In genomic region chr11:75795276-75796090, GRCh38 we compare ENCODE assay signal across 30 cellular contexts. TPM values are rescaled to one million over a fixed set of nuclear protein-coding genes. Genes with fewer than 3 reads are reported as not detected.
DNase-seq lines count a peak whose midpoint lies in the region; ATAC-seq, FAIRE-seq and TF ChIP-seq lines count a peak whose summit lies in the region.
"Had no signal": no experiment of that assay in that cellular context is flagged by ENCODE, and none has a peak within 500 bp of the region (broad histone marks: within the 10 kb centered on the region; RNA-seq: fewer than 3 reads in every experiment).

No MANE protein-coding gene starts in this region.

- intact Hi-C loops in Right ventricle myocardium superior (cut with DNase I): no loop called here
- intact Hi-C loops in right cardiac atrium (cut with DNase I): no loop called here
- intact Hi-C loops in right lobe of liver (cut with DNase I): loop anchor here in 1 of 2 donors (5.0 kb wide), 1 partner anchor 77 kb away; no protein-coding TSS in a partner anchor
- intact Hi-C loops in activated CD4-positive, alpha-beta T cell treated with anti-CD3 and anti-CD28 coated beads, Interleukin-2, amount 10 ng/mL, durations not matched to agents 24 days and 14 days (cut with micrococcal nuclease): no loop called here

- WGBS in right cardiac atrium: 75% methylated on average over 4 of the region's 4 CpGs
- WGBS in right lobe of liver (ENCODE audit: insufficient coverage, low coverage, low lambda C conversion rate, missing lambda C conversion rate): 38% methylated on average over 2 of the region's 4 CpGs

- H4K20me1 ChIP-seq in astrocyte (ENCODE audit: insufficient read depth, low read length): no peaks in the 10 kb centered on the region

- no peaks in the 10 kb centered on the region for H3K9me3 Mint-ChIP-seq in astrocyte (ENCODE audit: unreplicated experiment)
- no peaks in the 10 kb centered on the region for H3K9me3 Mint-ChIP-seq in stimulated activated memory B cell treated with anti-CD40 and anti-IgM and Interleukin-4, amounts not matched to agents 10 μg/mL and 1 μg/mL and 100 μg/mL, for 72 hours
- H3K9me3 Mint-ChIP-seq in activated CD4-positive, alpha-beta T cell treated with anti-CD3 and anti-CD28 coated beads, Interleukin-2, amount 10 ng/mL, durations not matched to agents 24 days and 14 days: no peaks in the 10 kb centered on the region
- H3K9me3 Mint-ChIP-seq: CD8-positive, alpha-beta memory T cell; IgD-negative memory B cell; neural progenitor cell; T-helper 1 cell treated with Interleukin-12 subunit alpha and Interleukin-12 subunit beta and Interleukin-4 antibody, amounts not matched to agents 30 μg/mL and 1 μg/mL, for 36 hours had no signal

- H3K4me1 Mint-ChIP-seq in astrocyte (ENCODE audit: low read depth, unreplicated experiment): peaks cover 4% of the 10 kb centered on the region
- peaks cover 8% of the 10 kb centered on the region for H3K4me1 Mint-ChIP-seq in stimulated activated memory B cell treated with anti-CD40 and anti-IgM and Interleukin-4, amounts not matched to agents 10 μg/mL and 1 μg/mL and 100 μg/mL, for 72 hours
- H3K4me1 Mint-ChIP-seq in activated CD4-positive, alpha-beta T cell treated with anti-CD3 and anti-CD28 coated beads, Interleukin-2, amount 10 ng/mL, durations not matched to agents 24 days and 14 days: no peaks in the 10 kb centered on the region
- H3K4me1 Mint-ChIP-seq: CD8-positive, alpha-beta memory T cell had no signal

- no peak overlapping the region for H3K4me3 Mint-ChIP-seq in astrocyte (ENCODE audit: unreplicated experiment)
- no peak overlapping the region for H3K4me3 Mint-ChIP-seq in stimulated activated memory B cell treated with anti-CD40 and anti-IgM and Interleukin-4, amounts not matched to agents 10 μg/mL and 1 μg/mL and 100 μg/mL, for 72 hours
- no peak overlapping the region for H3K4me3 Mint-ChIP-seq in activated CD4-positive, alpha-beta T cell treated with anti-CD3 and anti-CD28 coated beads, Interleukin-2, amount 10 ng/mL, durations not matched to agents 24 days and 14 days
- H3K4me3 Mint-ChIP-seq: activated CD8-positive, alpha-beta T cell treated with anti-CD3 and anti-CD28 coated beads, Interleukin-2, amount 10 ng/mL, durations not matched to agents 7 days and 5 days; CD8-positive, alpha-beta memory T cell; IgD-negative memory B cell; neural progenitor cell; T-helper 1 cell treated with Interleukin-12 subunit alpha and Interleukin-12 subunit beta and Interleukin-4 antibody, amounts not matched to agents 30 μg/mL and 1 μg/mL, for 36 hours had no signal

- H3K27ac Mint-ChIP-seq in astrocyte (ENCODE audit: unreplicated experiment): peak overlapping the region; percentile 12
- H3K27ac Mint-ChIP-seq in stimulated activated memory B cell treated with anti-CD40 and anti-IgM and Interleukin-4, amounts not matched to agents 10 μg/mL and 1 μg/mL and 100 μg/mL, for 72 hours: peak overlapping the region; percentile 22
- H3K27ac Mint-ChIP-seq in activated CD4-positive, alpha-beta T cell treated with anti-CD3 and anti-CD28 coated beads, Interleukin-2, amount 10 ng/mL, durations not matched to agents 24 days and 14 days: no peak overlapping the region
- H3K27ac Mint-ChIP-seq: activated CD8-positive, alpha-beta T cell treated with anti-CD3 and anti-CD28 coated beads, Interleukin-2, amount 10 ng/mL, durations not matched to agents 7 days and 5 days; neural progenitor cell; T-helper 1 cell treated with Interleukin-12 subunit alpha and Interleukin-12 subunit beta and Interleukin-4 antibody, amounts not matched to agents 30 μg/mL and 1 μg/mL, for 36 hours had no signal

- peaks cover 21% of the 10 kb centered on the region for H3K27me3 Mint-ChIP-seq in astrocyte (ENCODE audit: low read depth, unreplicated experiment)
- H3K27me3 Mint-ChIP-seq in stimulated activated memory B cell treated with anti-CD40 and anti-IgM and Interleukin-4, amounts not matched to agents 10 μg/mL and 1 μg/mL and 100 μg/mL, for 72 hours: no peaks in the 10 kb centered on the region
- no peaks in the 10 kb centered on the region for H3K27me3 Mint-ChIP-seq in activated CD4-positive, alpha-beta T cell treated with anti-CD3 and anti-CD28 coated beads, Interleukin-2, amount 10 ng/mL, durations not matched to agents 24 days and 14 days
- H3K27me3 Mint-ChIP-seq: CD8-positive, alpha-beta memory T cell had no signal

- no peaks in the 10 kb centered on the region for H3K79me2 ChIP-seq in astrocyte (ENCODE audit: insufficient read depth, low read length)

- H3K9me3 ChIP-seq in right cardiac atrium (ENCODE audit: control insufficient read depth, low read length): no peaks in the 10 kb centered on the region
- no peaks in the 10 kb centered on the region for H3K9me3 ChIP-seq in astrocyte (ENCODE audit: insufficient read depth, low read depth, low read length)
- H3K9me3 ChIP-seq in right lobe of liver: no peaks in the 10 kb centered on the region
- H3K9me3 ChIP-seq: prostate gland, SK-N-SH, stomach, tibial nerve had no signal

- H3K27me3 ChIP-seq in right cardiac atrium (ENCODE audit: control insufficient read depth, insufficient read depth) (no peaks in the 10 kb centered on the region), astrocyte (ENCODE audit: insufficient read depth, low read length) (no peaks in the 10 kb centered on the region), right lobe of liver (no peaks in the 10 kb centered on the region)
- H3K27me3 ChIP-seq: neural progenitor cell, stomach, tibial nerve had no signal

- H3K4me2 ChIP-seq in astrocyte (ENCODE audit: low read length): no peak overlapping the region
- H3K4me2 ChIP-seq: neural progenitor cell, SK-N-SH had no signal

- DNase-seq in Right ventricle myocardium superior (peak; percentile 33), right cardiac atrium (no peak), astrocyte (ENCODE audit: low read depth) (no peak), right lobe of liver (peak in 2 of 3 donors; percentile 86 to 89), NCI-H2196 (lab: John Stamatoyannopoulos, UW; ENCODE audit: unreplicated experiment) (no peak), H4 (ENCODE audit: low spot score) (no peak)
- DNase-seq in activated CD4-positive, alpha-beta T cell treated with anti-CD3 and anti-CD28 coated beads, Interleukin-2, amount 10 ng/mL, durations not matched to agents 24 days and 14 days: no peak
- DNase-seq: activated CD4-positive, CD25-positive, alpha-beta regulatory T cell treated with anti-CD3 and anti-CD28 coated beads, Interleukin-2, amount 50 U/mL, for 72 hours; activated CD8-positive, alpha-beta T cell treated with anti-CD3 and anti-CD28 coated beads, Interleukin-2, amount 10 ng/mL, durations not matched to agents 7 days and 5 days; CD8-positive, alpha-beta memory T cell; effector CD4-positive, alpha-beta T cell; islet precursor cell; NCI-H1048; NCI-H187 treated with DMSO at 0.1 percent for 48 hours; NCI-H2227 treated with DMSO at 0.1 percent for 48 hours; SK-N-SH; stimulated activated CD4-positive, alpha-beta T cell treated with anti-CD3 and anti-CD28 coated beads, Interleukin-1b, Interleukin-23, amount 100 ng/mL, for 48 hours; stimulated activated CD8-positive, alpha-beta memory T cell treated with anti-CD3 and anti-CD28 coated beads, Interleukin-4, amount 100 ng/mL, for 48 hours; stomach had no signal

- H3K36me3 ChIP-seq in astrocyte (ENCODE audit: insufficient read depth, low read length): no peaks in the 10 kb centered on the region
- peaks cover 0 to 45% (median 16%) of the 10 kb centered on the region in 4 donors for H3K36me3 ChIP-seq in right lobe of liver
- H3K36me3 ChIP-seq: neural progenitor cell, prostate gland, tibial nerve had no signal

- H3K27ac ChIP-seq in right cardiac atrium (ENCODE audit: low read length): no peak overlapping the region
- H3K27ac ChIP-seq in astrocyte (ENCODE audit: low read depth, low read length): no peak overlapping the region
- peak overlapping the region in 2 of 3 donors; percentile 32 to 56 for H3K27ac ChIP-seq in right lobe of liver
- H3K27ac ChIP-seq: epithelial cell of prostate, neural progenitor cell, prostate gland, stomach, tibial nerve had no signal

- H3K4me1 ChIP-seq in right cardiac atrium (ENCODE audit: control insufficient read depth, insufficient read depth, low read length): no peaks in the 10 kb centered on the region
- peaks cover 6% of the 10 kb centered on the region for H3K4me1 ChIP-seq in astrocyte (ENCODE audit: insufficient read depth, low read length)
- peaks cover 0 to 65% (median 24%) of the 10 kb centered on the region in 4 donors for H3K4me1 ChIP-seq in right lobe of liver
- H3K4me1 ChIP-seq: neural progenitor cell, prostate gland, stomach had no signal

- TF ChIP-seq POLR2A in right lobe of liver (IDR thresholded peaks at IDR 0.05): no peak

- TF ChIP-seq CTCF in astrocyte (IDR thresholded peaks at IDR 0.05; ENCODE audit: insufficient read depth, low read depth, low read length) (no peak), right lobe of liver (IDR thresholded peaks at IDR 0.05) (no peak)

- no peak for FAIRE-seq in astrocyte (lab: Jason Lieb, UNC)
- FAIRE-seq: A204.1, G401.6, H54, TTC549 had no signal

- peaks cover 2% of the 10 kb centered on the region for H3K36me3 Mint-ChIP-seq in astrocyte (ENCODE audit: low read depth, unreplicated experiment)
- H3K36me3 Mint-ChIP-seq in stimulated activated memory B cell treated with anti-CD40 and anti-IgM and Interleukin-4, amounts not matched to agents 10 μg/mL and 1 μg/mL and 100 μg/mL, for 72 hours: peaks cover 75% of the 10 kb centered on the region
- H3K36me3 Mint-ChIP-seq in activated CD4-positive, alpha-beta T cell treated with anti-CD3 and anti-CD28 coated beads, Interleukin-2, amount 10 ng/mL, durations not matched to agents 24 days and 14 days (ENCODE audit: low read depth): no peaks in the 10 kb centered on the region
- H3K36me3 Mint-ChIP-seq: CD8-positive, alpha-beta memory T cell; neural progenitor cell had no signal

- no peak overlapping the region for H2AFZ ChIP-seq in astrocyte (ENCODE audit: low read depth, low read length)
- H2AFZ ChIP-seq: neural progenitor cell had no signal

- H3K4me3 ChIP-seq in right cardiac atrium (ENCODE audit: low read length) (no peak overlapping the region), astrocyte (ENCODE audit: insufficient read depth, low read depth, low read length) (no peak overlapping the region), right lobe of liver (no peak overlapping the region)
- H3K4me3 ChIP-seq: neural progenitor cell, prostate gland, stomach, tibial nerve had no signal

- H3K9ac ChIP-seq in astrocyte (ENCODE audit: low read length): no peak overlapping the region
- H3K9ac ChIP-seq: neural progenitor cell, SK-N-SH had no signal

- peak; percentile 9 for ATAC-seq in Right ventricle myocardium superior (ENCODE audit: poor library complexity)
- no peak for ATAC-seq in right cardiac atrium
- ATAC-seq in right lobe of liver: peak; percentile 71 to 79 (median 74)
- no peak for ATAC-seq in stimulated activated memory B cell treated with anti-CD40 and anti-IgM and Interleukin-4, amounts not matched to agents 10 μg/mL and 1 μg/mL and 100 μg/mL, for 72 hours
- ATAC-seq: activated CD8-positive, alpha-beta T cell treated with anti-CD3 and anti-CD28 coated beads, Interleukin-2, amount 10 ng/mL, durations not matched to agents 7 days and 5 days had no signal

RNA-seq across cellular contexts. Expression of gene UVRAG, which starts 19.5 kb away (rescaled TPM):
- 14.7 TPM for total RNA-seq in Right ventricle myocardium superior
- 10 to 100 TPM; 12.6 to 18.5 (median 14.0) TPM for total RNA-seq in right cardiac atrium
- polyA plus RNA-seq in right cardiac atrium: 5.5 TPM
- 14.5 and 15.3 TPM in 2 replicates for total RNA-seq in astrocyte
- 10 to 100 TPM in 3 of 6 experiments, 1 to 10 TPM in 3; 8.8 to 12.6 (median 10.3) TPM for total RNA-seq in right lobe of liver
- 18.2 and 19.2 TPM in 2 replicates for total RNA-seq in activated CD4-positive, alpha-beta T cell treated with anti-CD3 and anti-CD28 coated beads, Interleukin-2, amount 10 ng/mL, durations not matched to agents 24 days and 14 days
- 10.0 and 21.8 TPM in 2 replicates for total RNA-seq in H4 (2014; rRNA removed; shearing (Covaris generic))

RNA-seq across cellular contexts. Expression of gene DGAT2, which starts 26.9 kb away (rescaled TPM):
- total RNA-seq in Right ventricle myocardium superior (20.7 TPM), right cardiac atrium (10 to 100 TPM in 2 of 4 donors, 1 to 10 TPM in 2; 5.7 to 18.0 (median 10.4) TPM), astrocyte (0.73 and 1.6 TPM in 2 replicates), right lobe of liver (100 to 1,000 TPM in 5 of 6 experiments, 10 to 100 TPM in 1; 33.1 to 166 (median 124) TPM)
- polyA plus RNA-seq in right cardiac atrium: 23.4 TPM
- total RNA-seq in activated CD4-positive, alpha-beta T cell treated with anti-CD3 and anti-CD28 coated beads, Interleukin-2, amount 10 ng/mL, durations not matched to agents 24 days and 14 days: 7.3 and 8.6 TPM in 2 replicates
- total RNA-seq in H4 (2014; rRNA removed; shearing (Covaris generic)): 8.1 and 11.3 TPM in 2 replicates
- polyA plus RNA-seq: CD8-positive, alpha-beta memory T cell had no signal

Comparison
In these comparisons a context has a peak if more than half of its experiments do, and no peak if none do; other contexts are left out.
1. ATAC-seq: peak in Right ventricle myocardium superior (single experiment) and right lobe of liver (4 of 4); none in right cardiac atrium (0 of 2) and stimulated activated memory B cell treated with anti-CD40 and anti-IgM and Interleukin-4, amounts not matched to agents 10 μg/mL and 1 μg/mL and 100 μg/mL, for 72 hours (single experiment).
2. DNase-seq: peak in Right ventricle myocardium superior (single experiment) and right lobe of liver (2 of 3); none in right cardiac atrium (0 of 3), astrocyte (single experiment), activated CD4-positive, alpha-beta T cell treated with anti-CD3 and anti-CD28 coated beads, Interleukin-2, amount 10 ng/mL, durations not matched to agents 24 days and 14 days (single experiment), NCI-H2196 (single experiment) and H4 (single experiment).
3. H3K27ac ChIP-seq: peak in right lobe of liver (2 of 3); none in right cardiac atrium (single experiment) and astrocyte (single experiment).